Comparison of ENCODE assay signal across 31 cellular contexts in the genomic region with DNA sequence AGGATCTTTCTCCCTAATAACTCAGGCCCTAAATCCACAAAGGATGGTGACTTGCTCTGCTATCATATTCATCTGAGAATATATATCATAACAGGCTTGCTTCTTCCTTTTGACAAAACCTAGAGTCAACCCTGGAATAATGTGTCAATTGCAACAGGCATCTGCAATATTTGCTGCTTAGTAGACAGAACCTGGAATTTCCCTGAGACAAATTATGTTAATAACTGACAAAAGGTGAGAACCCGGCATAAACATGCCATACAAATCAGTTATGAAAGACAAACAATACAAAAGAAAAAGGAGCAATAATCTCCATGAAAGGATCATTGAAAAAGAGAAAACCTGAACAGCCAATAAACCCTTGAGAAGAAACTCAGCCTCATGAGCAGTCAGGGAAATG.
A peak's percentile ranks its signal among the peaks of the same experiment; 100 is the strongest.
DNase-seq lines count a peak whose midpoint lies in the region; ATAC-seq and TF ChIP-seq lines count a peak whose summit lies in the region.
"Had no signal": no experiment of that assay in that cellular context is flagged by ENCODE, and none has a peak within 500 bp of the region (broad histone marks: within the 10 kb centered on the region; RNA-seq: fewer than 3 reads in every experiment).

No MANE protein-coding gene starts in this region.

- no peaks in the 10 kb centered on the region for H3K36me3 ChIP-seq in neural cell (ENCODE audit: insufficient read depth, low read length)
- H3K36me3 ChIP-seq: BE2C; BLaER1; BLaER1 treated with 17β-estradiol and CSF1 and Interleukin-3, amounts not matched to agents 10 nM and 100 nM had no signal

- H3K27ac ChIP-seq in neural cell (ENCODE audit: low read length) = no peak overlapping the region
- H3K27ac ChIP-seq: 22Rv1; A549; BLaER1; BLaER1 treated with 17β-estradiol and CSF1 and Interleukin-3, amounts not matched to agents 10 nM and 100 nM; C4-2B had no signal

- no peak for TF ChIP-seq CTCF in neural cell (IDR thresholded peaks at IDR 0.05; ENCODE audit: poor library complexity, severe bottlenecking)

- no peak overlapping the region for H2AFZ ChIP-seq in neural cell (ENCODE audit: low read depth, low read length)

- no peaks in the 10 kb centered on the region for H3K79me2 ChIP-seq in neural cell (replicated peaks; ENCODE audit: insufficient read depth, low read length)

- DNase-seq in NCI-H526 treated with DMSO at 0.1 percent for 48 hours (lab: John Stamatoyannopoulos, UW) = peak; percentile 71
- DNase-seq in stimulated activated effector memory CD8-positive, alpha-beta T cell treated with anti-CD3 and anti-CD28 coated beads, Interleukin-12 subunit alpha, Interleukin-12 subunit beta, amount 100 ng/mL, for 72 hours (ENCODE audit: low spot score in 2 of 2) = no peak
- DNase-seq in GOT3 (lab: John Stamatoyannopoulos, UW) = no peak
- DNase-seq: 8988T; ACHN; AML-193; BE2C; C1 segment of cervical spinal cord; Caco-2; Calu3; CD4-positive, alpha-beta memory T cell; CD4-positive, alpha-beta T cell; CD4-positive, CD25-positive, alpha-beta regulatory T cell; CD8-positive, alpha-beta memory T cell; CD8-positive, alpha-beta T cell; COR-L47; DMS 273 treated with DMSO at 0.1 percent for 48 hours; DMS153; DMS53; DMS79; DMS79 treated with DMSO at 0.1 percent for 48 hours; DND-41; EL had no signal

- no peaks in the 10 kb centered on the region for H3K27me3 ChIP-seq in neural cell (ENCODE audit: insufficient read depth, low read depth, low read length)
- H3K27me3 ChIP-seq: BLaER1; BLaER1 treated with 17β-estradiol and CSF1 and Interleukin-3, amounts not matched to agents 10 nM and 100 nM had no signal

- H3K4me2 ChIP-seq in neural cell (ENCODE audit: low read length) = no peak overlapping the region
- H3K4me2 ChIP-seq: A549; BLaER1; BLaER1 treated with 17β-estradiol and CSF1 and Interleukin-3, amounts not matched to agents 10 nM and 100 nM had no signal

- H3F3A ChIP-seq in neural cell (ENCODE audit: insufficient read depth, low read length, poor library complexity, severe bottlenecking) = no peaks in the 10 kb centered on the region

- peak; percentile 54 for TF ChIP-seq EP300 in neural cell (conservative IDR thresholded peaks at IDR 0.05; ENCODE audit: poor library complexity, severe bottlenecking)

- no peaks in the 10 kb centered on the region for H3K9me2 ChIP-seq in neural cell (ENCODE audit: insufficient read depth, low read length)

- H3K36me3 Mint-ChIP-seq in stimulated activated effector memory CD8-positive, alpha-beta T cell treated with anti-CD3 and anti-CD28 coated beads, Interleukin-12 subunit alpha, Interleukin-12 subunit beta, amount 100 ng/mL, for 72 hours = no peaks in the 10 kb centered on the region
- H3K36me3 Mint-ChIP-seq: CD14-positive monocyte; CD4-positive, alpha-beta memory T cell; CD4-positive, CD25-positive, alpha-beta regulatory T cell; CD8-positive, alpha-beta memory T cell; CD8-positive, alpha-beta T cell had no signal

- no peaks in the 10 kb centered on the region for H3K9me3 Mint-ChIP-seq in stimulated activated effector memory CD8-positive, alpha-beta T cell treated with anti-CD3 and anti-CD28 coated beads, Interleukin-12 subunit alpha, Interleukin-12 subunit beta, amount 100 ng/mL, for 72 hours
- H3K9me3 Mint-ChIP-seq: CD4-positive, alpha-beta T cell; CD4-positive, CD25-positive, alpha-beta regulatory T cell; CD8-positive, alpha-beta memory T cell; CD8-positive, alpha-beta T cell had no signal

- no peaks in the 10 kb centered on the region for H3K4me1 Mint-ChIP-seq in stimulated activated effector memory CD8-positive, alpha-beta T cell treated with anti-CD3 and anti-CD28 coated beads, Interleukin-12 subunit alpha, Interleukin-12 subunit beta, amount 100 ng/mL, for 72 hours
- H3K4me1 Mint-ChIP-seq: B cell; CD14-positive monocyte; CD4-positive, alpha-beta memory T cell; CD4-positive, CD25-positive, alpha-beta regulatory T cell; CD8-positive, alpha-beta memory T cell had no signal

- no peak overlapping the region for H3K9ac ChIP-seq in neural cell (ENCODE audit: low read length)
- H3K9ac ChIP-seq: BLaER1; BLaER1 treated with 17β-estradiol and CSF1 and Interleukin-3, amounts not matched to agents 10 nM and 100 nM had no signal

- H3K27ac Mint-ChIP-seq in stimulated activated effector memory CD8-positive, alpha-beta T cell treated with anti-CD3 and anti-CD28 coated beads, Interleukin-12 subunit alpha, Interleukin-12 subunit beta, amount 100 ng/mL, for 72 hours = no peak overlapping the region
- H3K27ac Mint-ChIP-seq: B cell; CD4-positive, alpha-beta T cell; CD4-positive, CD25-positive, alpha-beta regulatory T cell; CD8-positive, alpha-beta memory T cell; CD8-positive, alpha-beta T cell had no signal

- H3K4me3 ChIP-seq in neural cell (ENCODE audit: low read length) = no peak overlapping the region
- H3K4me3 ChIP-seq: A549; BLaER1; BLaER1 treated with 17β-estradiol and CSF1 and Interleukin-3, amounts not matched to agents 10 nM and 100 nM had no signal

- no peak overlapping the region for H3K4me3 Mint-ChIP-seq in stimulated activated effector memory CD8-positive, alpha-beta T cell treated with anti-CD3 and anti-CD28 coated beads, Interleukin-12 subunit alpha, Interleukin-12 subunit beta, amount 100 ng/mL, for 72 hours
- H3K4me3 Mint-ChIP-seq: B cell; CD14-positive monocyte; CD4-positive, alpha-beta memory T cell; CD4-positive, alpha-beta T cell; CD4-positive, CD25-positive, alpha-beta regulatory T cell; CD8-positive, alpha-beta memory T cell; CD8-positive, alpha-beta T cell had no signal

- H3K9me3 ChIP-seq in neural cell (ENCODE audit: low read length) = no peaks in the 10 kb centered on the region
- H3K9me3 ChIP-seq: A549, BE2C, BLaER1, Caco-2 had no signal

- TF ChIP-seq RAD21 in neural cell (conservative IDR thresholded peaks at IDR 0.05) = no peak

- no peaks in the 10 kb centered on the region for H4K20me1 ChIP-seq in neural cell (ENCODE audit: insufficient read depth)
- H4K20me1 ChIP-seq: BLaER1; BLaER1 treated with 17β-estradiol and CSF1 and Interleukin-3, amounts not matched to agents 10 nM and 100 nM had no signal

- ATAC-seq in stimulated activated effector memory CD8-positive, alpha-beta T cell treated with anti-CD3 and anti-CD28 coated beads, Interleukin-12 subunit alpha, Interleukin-12 subunit beta, amount 100 ng/mL, for 72 hours = no peak
- ATAC-seq: A549; CD8-positive, alpha-beta T cell had no signal

TF ChIP-seq in neural cell, 6 proteins besides CTCF, POLR2A, EP300 and RAD21:
- no peak for TF ChIP-seq EZH2 (IDR thresholded peaks at IDR 0.05; ENCODE audit: borderline replicate concordance, insufficient read depth, low read length, poor library complexity, severe bottlenecking)
- TF ChIP-seq REST (IDR thresholded peaks at IDR 0.05; ENCODE audit: borderline replicate concordance) = peak; percentile 57
- no peak for TF ChIP-seq SMC3 (conservative IDR thresholded peaks at IDR 0.05; ENCODE audit: poor library complexity)
- TF ChIP-seq POLR2AphosphoS5 (IDR thresholded peaks at IDR 0.05) = peak; percentile 28
TF ChIP-seq in neural cell: peak in this region for 2.
